Comparison of ENCODE assay signal across 1 cellular context in the genomic region with DNA sequence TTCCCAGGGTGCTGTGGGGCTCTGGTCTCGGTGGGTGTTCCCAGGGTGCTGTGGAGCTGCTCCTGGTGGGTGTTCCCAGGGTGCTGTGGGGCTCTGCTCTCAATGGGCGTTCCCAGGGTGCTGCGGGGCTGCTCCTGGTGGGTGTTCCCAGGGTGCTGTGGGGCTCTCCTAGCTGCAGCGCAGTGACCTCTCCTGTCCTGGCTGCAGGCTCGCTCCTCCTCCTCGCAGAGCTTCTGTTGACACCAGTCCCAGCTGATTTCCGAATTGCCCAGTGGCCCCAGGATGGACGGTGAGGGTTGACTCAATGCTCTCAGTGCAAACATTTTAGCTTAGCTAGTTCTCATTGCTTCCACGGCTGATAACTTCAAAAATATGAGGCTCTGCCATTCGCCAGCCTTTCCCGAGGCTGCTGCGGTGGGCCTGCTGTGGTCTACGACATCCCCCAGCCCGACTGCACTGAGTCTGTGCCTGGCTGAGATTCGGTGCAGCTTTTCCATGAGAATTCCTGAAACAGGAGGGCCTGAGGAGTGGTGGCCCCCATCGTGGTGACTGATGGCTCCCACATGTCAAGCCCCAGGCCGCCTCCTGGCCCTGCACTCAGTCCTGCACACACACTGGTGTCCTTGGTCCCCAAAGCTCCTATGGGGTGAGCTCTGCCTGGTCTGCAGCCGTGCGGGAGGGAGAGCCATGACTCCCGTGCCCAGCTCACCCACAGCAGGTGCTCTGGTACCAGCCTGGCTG.
TF ChIP-seq lines count a peak whose summit lies in the region.

No MANE protein-coding gene starts in this region.

TF ChIP-seq in HepG2, 621 proteins besides CTCF, POLR2A, EP300 and RAD21:
- TF ChIP-seq, protein P1, sequence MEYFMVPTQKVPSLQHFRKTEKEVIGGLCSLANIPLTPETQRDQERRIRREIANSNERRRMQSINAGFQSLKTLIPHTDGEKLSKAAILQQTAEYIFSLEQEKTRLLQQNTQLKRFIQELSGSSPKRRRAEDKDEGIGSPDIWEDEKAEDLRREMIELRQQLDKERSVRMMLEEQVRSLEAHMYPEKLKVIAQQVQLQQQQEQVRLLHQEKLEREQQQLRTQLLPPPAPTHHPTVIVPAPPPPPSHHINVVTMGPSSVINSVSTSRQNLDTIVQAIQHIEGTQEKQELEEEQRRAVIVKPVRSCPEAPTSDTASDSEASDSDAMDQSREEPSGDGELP (IDR thresholded peaks at IDR 0.05; ENCODE audit: borderline replicate concordance, low read depth), result peak; percentile 65; the same call in 1 of the 2 replicates
- no peak for TF ChIP-seq ZNF543 (CRISPR knock-in tag; IDR thresholded peaks at IDR 0.05)
